22 cellular contexts compared by ENCODE assay signal in the genomic region with DNA sequence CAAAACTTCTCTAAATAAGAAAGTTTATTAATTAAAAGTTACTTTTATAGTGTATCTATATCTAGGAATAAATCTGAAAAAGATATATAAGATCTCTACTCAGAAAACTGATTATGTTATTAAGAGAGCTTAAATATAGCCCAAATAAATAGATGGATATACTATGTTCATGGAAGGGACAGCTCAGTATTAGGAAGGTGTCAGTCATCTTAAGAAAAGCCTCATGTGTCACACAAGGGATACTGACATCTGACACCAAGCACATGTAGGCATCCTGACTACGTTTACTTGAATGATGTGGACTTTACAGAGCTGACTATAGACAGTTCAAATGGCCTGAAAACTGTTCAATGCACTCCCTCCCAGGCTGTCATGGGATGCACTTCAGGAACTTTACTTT. TPM values are rescaled to one million over a fixed set of nuclear protein-coding genes. Genes with fewer than 3 reads are reported as not detected.
DNase-seq lines count a peak whose midpoint lies in the region; ATAC-seq, FAIRE-seq and TF ChIP-seq lines count a peak whose summit lies in the region.
"Had no signal": no experiment of that assay in that cellular context is flagged by ENCODE, and none has a peak within 500 bp of the region (broad histone marks: within the 10 kb centered on the region; RNA-seq: fewer than 3 reads in every experiment).

No MANE protein-coding gene starts in this region.

- H3K9me3 ChIP-seq in HCT116 (ENCODE audit: control insufficient read depth in 1 of 2, insufficient read depth in 1 of 2, low read depth in 1 of 2, low read length in 2 of 2) (no peaks in the 10 kb centered on the region; a peak in 1 of 4 replicates), astrocyte (ENCODE audit: insufficient read depth, low read depth, low read length) (no peaks in the 10 kb centered on the region), small intestine (ENCODE audit: control insufficient read depth, low read depth) (no peaks in the 10 kb centered on the region)

- no peak overlapping the region for H3K27ac Mint-ChIP-seq in astrocyte (ENCODE audit: unreplicated experiment)
- H3K27ac Mint-ChIP-seq: CD4-positive, alpha-beta memory T cell had no signal

- H3K36me3 ChIP-seq in HCT116 (ENCODE audit: control insufficient read depth in 1 of 2, insufficient read depth in 2 of 2, low read length in 2 of 2) (no peaks in the 10 kb centered on the region), astrocyte (ENCODE audit: insufficient read depth, low read length) (no peaks in the 10 kb centered on the region), small intestine (ENCODE audit: control insufficient read depth in 2 of 2, insufficient read depth in 2 of 2, low read length in 2 of 2) (no peaks in the 10 kb centered on the region)

- no peak for DNase-seq in HCT116 (ENCODE audit: low read depth, low spot score)
- DNase-seq in HEK293T (ENCODE audit: extremely low spot score): no peak
- DNase-seq in astrocyte (ENCODE audit: low read depth): no peak
- DNase-seq in small intestine: no peak
- no peak for DNase-seq in coronary artery (ENCODE audit: low spot score)
- DNase-seq in AML-193 (lab: John Stamatoyannopoulos, UW): no peak
- no peak for DNase-seq in NCI-H82 treated with DMSO at 0.1 percent for 48 hours (lab: John Stamatoyannopoulos, UW; ENCODE audit: unreplicated experiment)
- DNase-seq: C1 segment of cervical spinal cord; CD4-positive, alpha-beta memory T cell; COR-L47; GM23248; H7; Kasumi-1; NCI-H2029; NCI-H2227 treated with DMSO at 0.1 percent for 48 hours; NCI-H526 treated with DMSO at 0.1 percent for 48 hours; SHP77 treated with DMSO at 0.1 percent for 48 hours; T-helper 1 cell had no signal

- H3K79me2 ChIP-seq in HCT116 (ENCODE audit: insufficient read depth, low read length) (no peaks in the 10 kb centered on the region), astrocyte (ENCODE audit: insufficient read depth, low read length) (no peaks in the 10 kb centered on the region)

- H2AFZ ChIP-seq in HCT116 (ENCODE audit: low read depth, low read length, poor library complexity, severe bottlenecking): no peak overlapping the region
- H2AFZ ChIP-seq in astrocyte (ENCODE audit: low read depth, low read length): no peak overlapping the region
- H2AFZ ChIP-seq: GM23248 had no signal

- RAD21 ChIA-PET in HCT116 (lab: Charles Lee; ENCODE audit: low non-redundant PET in 1 of 2, low total read pairs in 2 of 2, uncharacterized antibody in 2 of 2, unreplicated experiment in 2 of 2): no interaction called here

- H3K9me2 ChIP-seq in HCT116 (ENCODE audit: insufficient read depth): no peaks in the 10 kb centered on the region

- H3K9ac ChIP-seq in HCT116 (ENCODE audit: low read length) (no peak overlapping the region), astrocyte (ENCODE audit: low read length) (no peak overlapping the region)
- H3K9ac ChIP-seq: GM23248 had no signal

- H4K20me1 ChIP-seq in HCT116 (ENCODE audit: insufficient read depth) (no peaks in the 10 kb centered on the region), astrocyte (ENCODE audit: insufficient read depth, low read length) (no peaks in the 10 kb centered on the region)

- FAIRE-seq in astrocyte (lab: Jason Lieb, UNC) (peak; percentile 47), small intestine (lab: Jason Lieb, UNC) (no peak)
- FAIRE-seq: A549, GM18507 had no signal

- H3K27ac ChIP-seq in HCT116 (ENCODE audit: low read depth, low read length): no peak overlapping the region
- no peak overlapping the region for H3K27ac ChIP-seq in astrocyte (ENCODE audit: low read depth, low read length)
- H3K27ac ChIP-seq in small intestine (ENCODE audit: low read depth in 1 of 2, low read length in 1 of 2): peak overlapping the region; percentile 45 to 65
- H3K27ac ChIP-seq in coronary artery: no peak overlapping the region
- H3K27ac ChIP-seq: GM23248, HL-60 had no signal

- intact Hi-C loops in HCT116 (cut with micrococcal nuclease): no loop called here

- no peaks in the 10 kb centered on the region for H3K27me3 Mint-ChIP-seq in astrocyte (ENCODE audit: low read depth, unreplicated experiment)
- H3K27me3 Mint-ChIP-seq: CD4-positive, alpha-beta memory T cell had no signal

- TF ChIP-seq CTCF in HCT116 (IDR thresholded peaks at IDR 0.05 in 2 of 3, conservative IDR thresholded peaks at IDR 0.05 in 1 of 3; ENCODE audit: borderline replicate concordance in 1 of 3, insufficient read depth in 1 of 3, low read depth in 2 of 3, low read length in 2 of 3) (no peak), astrocyte (IDR thresholded peaks at IDR 0.05; ENCODE audit: insufficient read depth, low read depth, low read length) (no peak), coronary artery (IDR thresholded peaks at IDR 0.05) (no peak)

- H3K36me3 Mint-ChIP-seq in astrocyte (ENCODE audit: low read depth, unreplicated experiment): no peaks in the 10 kb centered on the region
- H3K36me3 Mint-ChIP-seq: CD4-positive, alpha-beta memory T cell had no signal

- H3K27me3 ChIP-seq in HCT116 (ENCODE audit: insufficient read depth, low read length) (no peaks in the 10 kb centered on the region), astrocyte (ENCODE audit: insufficient read depth, low read length) (no peaks in the 10 kb centered on the region), small intestine (ENCODE audit: control insufficient read depth in 2 of 2, insufficient read depth in 2 of 2, low read length in 2 of 2) (no peaks in the 10 kb centered on the region)

- no peak for TF ChIP-seq POLR2A in HCT116 (IDR thresholded peaks at IDR 0.05; ENCODE audit: borderline replicate concordance, extremely low read depth, insufficient read depth, insufficient read length)

- no peak for ATAC-seq in HCT116
- ATAC-seq: A549, Panc1 had no signal

- H3K4me1 ChIP-seq in HCT116 (ENCODE audit: control insufficient read depth in 1 of 2, insufficient read depth in 2 of 2, low read length in 2 of 2) (peaks cover 23 to 28% of the 10 kb centered on the region in 2 experiments), astrocyte (ENCODE audit: insufficient read depth, low read length) (peaks cover 18% of the 10 kb centered on the region), small intestine (ENCODE audit: control insufficient read depth in 2 of 2, insufficient read depth in 1 of 2, low read depth in 1 of 2, low read length in 1 of 2) (peaks cover 0 to 4% of the 10 kb centered on the region in 2 donors)

- H3K4me3 ChIP-seq in HCT116 (replicated peaks in 1 of 2; ENCODE audit: low read depth in 1 of 2, low read length in 2 of 2) (no peak overlapping the region), astrocyte (ENCODE audit: insufficient read depth, low read depth, low read length) (no peak overlapping the region), small intestine (ENCODE audit: low read depth in 1 of 2, low read length in 2 of 2) (no peak overlapping the region), coronary artery (no peak overlapping the region)
- H3K4me3 ChIP-seq: A549, GM23248 had no signal

- no peaks in the 10 kb centered on the region for H3K4me1 Mint-ChIP-seq in astrocyte (ENCODE audit: low read depth, unreplicated experiment)

- no peak overlapping the region for H3K4me2 ChIP-seq in HCT116 (ENCODE audit: low read length)
- H3K4me2 ChIP-seq in astrocyte (ENCODE audit: low read length): no peak overlapping the region
- H3K4me2 ChIP-seq: A549 had no signal

- H3K4me3 Mint-ChIP-seq in astrocyte (ENCODE audit: unreplicated experiment): no peak overlapping the region
- H3K4me3 Mint-ChIP-seq: CD4-positive, alpha-beta memory T cell had no signal

- no peak for TF ChIP-seq RAD21 in HCT116 (IDR thresholded peaks at IDR 0.05; ENCODE audit: low read depth)

- CTCF ChIA-PET in HCT116 (lab: Charles Lee) (no interaction called here), HEK293T (lab: Yijun Ruan, JAX) (no interaction called here)

- no TSS peak for BruUV-seq in HCT116 (replicated peaks; lab: Mats Ljungman, UMichigan)

- no peaks in the 10 kb centered on the region for H3K9me3 Mint-ChIP-seq in astrocyte (ENCODE audit: unreplicated experiment)
- H3K9me3 Mint-ChIP-seq: CD4-positive, alpha-beta memory T cell had no signal

- POLR2A ChIA-PET in HCT116 (lab: Charles Lee): no interaction called here
- POLR2A ChIA-PET in HEK293T (lab: Yijun Ruan, JAX): no interaction called here

- WGBS in small intestine, 3 donors: 87 to 97% (median 89%) methylated on average over 1 of the region's 1 CpG

TF ChIP-seq in HCT116, 20 proteins besides CTCF, POLR2A, EP300 and RAD21:
- TF ChIP-seq, protein P1, sequence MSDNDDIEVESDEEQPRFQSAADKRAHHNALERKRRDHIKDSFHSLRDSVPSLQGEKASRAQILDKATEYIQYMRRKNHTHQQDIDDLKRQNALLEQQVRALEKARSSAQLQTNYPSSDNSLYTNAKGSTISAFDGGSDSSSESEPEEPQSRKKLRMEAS (IDR thresholded peaks at IDR 0.05): 0 out of 2 replicates have a peak, but pooled peaks have one; percentile 17
- TF ChIP-seq EZH2 (IDR thresholded peaks at IDR 0.05): no peak
- no peak for TF ChIP-seq CEBPB (IDR thresholded peaks at IDR 0.05; ENCODE audit: low read depth)

TF ChIP-seq in HEK293T, 16 proteins besides CTCF, POLR2A, EP300 and RAD21:
- TF ChIP-seq, protein P2, sequence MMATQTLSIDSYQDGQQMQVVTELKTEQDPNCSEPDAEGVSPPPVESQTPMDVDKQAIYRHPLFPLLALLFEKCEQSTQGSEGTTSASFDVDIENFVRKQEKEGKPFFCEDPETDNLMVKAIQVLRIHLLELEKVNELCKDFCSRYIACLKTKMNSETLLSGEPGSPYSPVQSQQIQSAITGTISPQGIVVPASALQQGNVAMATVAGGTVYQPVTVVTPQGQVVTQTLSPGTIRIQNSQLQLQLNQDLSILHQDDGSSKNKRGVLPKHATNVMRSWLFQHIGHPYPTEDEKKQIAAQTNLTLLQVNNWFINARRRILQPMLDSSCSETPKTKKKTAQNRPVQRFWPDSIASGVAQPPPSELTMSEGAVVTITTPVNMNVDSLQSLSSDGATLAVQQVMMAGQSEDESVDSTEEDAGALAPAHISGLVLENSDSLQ (IDR thresholded peaks at IDR 0.05): peak; percentile 60; the same call in 1 of the 2 replicates
- TF ChIP-seq ARNT (IDR thresholded peaks at IDR 0.05) (no peak), NFRKB (IDR thresholded peaks at IDR 0.05) (no peak)

RNA-seq across cellular contexts. Expression of a gene that starts 19.3 kb away (rescaled TPM):
- total RNA-seq in HCT116 (2021; ENCODE audit: unreplicated experiment): 14.5 TPM
- 4.8 and 5.6 TPM in 2 replicates for polyA plus RNA-seq in HCT116 (2012)
- total RNA-seq in astrocyte: 8.4 and 9.6 TPM in 2 replicates
- 10 to 100 TPM; 19.9 to 24.0 (median 21.9) TPM for polyA plus RNA-seq in small intestine

Comparison
In these comparisons a context has a peak if more than half of its experiments do, and no peak if none do; other contexts are left out.
1. H3K27ac ChIP-seq: peak in small intestine (2 of 2); none in HCT116 (single experiment), astrocyte (single experiment) and coronary artery (0 of 2).